ENCODE assay signal across 9 cellular contexts in genomic region chr17:37643829-37644228, GRCh38. TPM values are rescaled to one million over a fixed set of nuclear protein-coding genes. Genes with fewer than 3 reads are reported as not detected.
DNase-seq lines count a peak whose midpoint lies in the region; ATAC-seq, FAIRE-seq and TF ChIP-seq lines count a peak whose summit lies in the region.
"Had no signal": no experiment of that assay in that cellular context is flagged by ENCODE, and none has a peak within 500 bp of the region (broad histone marks: within the 10 kb centered on the region; RNA-seq: fewer than 3 reads in every experiment).

No MANE protein-coding gene starts in this region.

- H3K36me3 Mint-ChIP-seq in activated CD4-positive, alpha-beta T cell treated with anti-CD3 and anti-CD28 coated beads for 36 hours (ENCODE audit: low read depth) = peaks cover 24% of the 10 kb centered on the region
- peaks cover 9% of the 10 kb centered on the region for H3K36me3 Mint-ChIP-seq in activated naive CD8-positive, alpha-beta T cell

- no peaks in the 10 kb centered on the region for H3K9me3 ChIP-seq in kidney (ENCODE audit: control insufficient read depth in 1 of 2, low read length in 2 of 2)
- H3K9me3 ChIP-seq in thoracic aorta = no peaks in the 10 kb centered on the region

- CTCF ChIA-PET in activated CD4-positive, alpha-beta T cell treated with anti-CD3 and anti-CD28 coated beads for 36 hours (lab: Charles Lee) = interaction anchor here (0.6 to 1.1 kb wide), 2 partner anchors 173 to 230 kb away, joined by 3 read pairs; no protein-coding TSS in a partner anchor

- intact Hi-C loops in activated CD4-positive, alpha-beta T cell treated with anti-CD3 and anti-CD28 coated beads for 36 hours (cut with DNase I, micrococcal nuclease) = loop anchor here (1.0 to 5.0 kb wide), 6 partner anchors 35 to 696 kb away; partner anchors contain the start of genes SYNRG (in 2 of the 2) and AATF (in 1 of the 2)
- intact Hi-C loops in kidney (cut with DNase I) = no loop called here

- peak overlapping the region; percentile 94 for H3K4me3 Mint-ChIP-seq in activated CD4-positive, alpha-beta T cell treated with anti-CD3 and anti-CD28 coated beads for 36 hours
- H3K4me3 Mint-ChIP-seq in activated naive CD8-positive, alpha-beta T cell = peak overlapping the region; percentile 97

- FAIRE-seq in kidney (lab: Jason Lieb, UNC) = no peak
- FAIRE-seq: G401.6 had no signal

- H3K27ac ChIP-seq in kidney (ENCODE audit: low read depth in 2 of 2, low read length in 2 of 2) (no peak overlapping the region), thoracic aorta (peak overlapping the region in 1 of 2 donors; percentile 89)

- ATAC-seq in activated CD4-positive, alpha-beta T cell treated with anti-CD3 and anti-CD28 coated beads for 36 hours = no peak
- ATAC-seq in thoracic aorta (ENCODE audit: insufficient number of reproducible peaks, low FRiP score, low read depth) (no peak), HG02759 (IDR thresholded peaks at IDR 0.05; ENCODE audit: unreplicated experiment) (no peak)

- peak overlapping the region; percentile 73 to 88 for H3K4me3 ChIP-seq in kidney (ENCODE audit: low read length in 2 of 2)
- peak overlapping the region; percentile 89 for H3K4me3 ChIP-seq in thoracic aorta

- no peak for TF ChIP-seq CTCF in kidney (IDR thresholded peaks at IDR 0.05; ENCODE audit: borderline replicate concordance, extremely low read depth, insufficient read depth)
- TF ChIP-seq CTCF in thoracic aorta (IDR thresholded peaks at IDR 0.05) = no peak

- no peak overlapping the region for H3K9ac ChIP-seq in kidney (ENCODE audit: low read length in 2 of 2)

- peaks cover 8% of the 10 kb centered on the region in 2 donors for H3K4me1 ChIP-seq in kidney (ENCODE audit: control insufficient read depth in 1 of 2, insufficient read depth in 1 of 2, low read depth in 1 of 2, low read length in 2 of 2)
- peaks cover 19 to 22% of the 10 kb centered on the region in 2 donors for H3K4me1 ChIP-seq in thoracic aorta (ENCODE audit: control insufficient read depth in 1 of 2, low read depth in 2 of 2)

- POLR2A ChIA-PET in activated CD4-positive, alpha-beta T cell treated with anti-CD3 and anti-CD28 coated beads for 36 hours (lab: Charles Lee) = no interaction called here

- H3K36me3 ChIP-seq in kidney (ENCODE audit: control insufficient read depth in 1 of 2, insufficient read depth in 2 of 2, low read length in 2 of 2) (peaks cover 3 to 9% of the 10 kb centered on the region in 2 donors), thoracic aorta (no peaks in the 10 kb centered on the region)

- no peak for DNase-seq in activated CD4-positive, alpha-beta T cell treated with anti-CD3 and anti-CD28 coated beads for 36 hours
- DNase-seq in activated CD4-positive, alpha-beta T cell treated with anti-CD3 and anti-CD28 coated beads for 4 hours = no peak
- no peak for DNase-seq in kidney
- DNase-seq in thoracic aorta (ENCODE audit: low spot score) = no peak
- no peak for DNase-seq in NCI-H2227 treated with DMSO at 0.1 percent for 48 hours (lab: John Stamatoyannopoulos, UW)
- no peak for DNase-seq in NCI-H226

- no peaks in the 10 kb centered on the region for H3K27me3 ChIP-seq in thoracic aorta (replicated peaks; ENCODE audit: insufficient read depth)

- no peaks in the 10 kb centered on the region for H3K9me3 Mint-ChIP-seq in activated CD4-positive, alpha-beta T cell treated with anti-CD3 and anti-CD28 coated beads for 36 hours (ENCODE audit: low read depth)
- H3K9me3 Mint-ChIP-seq in activated naive CD8-positive, alpha-beta T cell (ENCODE audit: low read depth) = no peaks in the 10 kb centered on the region

- peaks cover 25% of the 10 kb centered on the region for H3K27me3 Mint-ChIP-seq in activated CD4-positive, alpha-beta T cell treated with anti-CD3 and anti-CD28 coated beads for 36 hours
- H3K27me3 Mint-ChIP-seq in activated naive CD8-positive, alpha-beta T cell = peaks cover 27% of the 10 kb centered on the region

- peak overlapping the region; percentile 91 for H3K27ac Mint-ChIP-seq in activated CD4-positive, alpha-beta T cell treated with anti-CD3 and anti-CD28 coated beads for 36 hours
- peak overlapping the region; percentile 94 for H3K27ac Mint-ChIP-seq in activated naive CD8-positive, alpha-beta T cell

- H3K4me1 Mint-ChIP-seq in activated CD4-positive, alpha-beta T cell treated with anti-CD3 and anti-CD28 coated beads for 36 hours = peaks cover 25% of the 10 kb centered on the region
- peaks cover 36% of the 10 kb centered on the region for H3K4me1 Mint-ChIP-seq in activated naive CD8-positive, alpha-beta T cell (ENCODE audit: low read depth)

RNA-seq across cellular contexts. Expression of gene DDX52, which starts 0.6 kb away (rescaled TPM):
- total RNA-seq in activated CD4-positive, alpha-beta T cell treated with anti-CD3 and anti-CD28 coated beads for 36 hours = 10 to 100 TPM; 34.6 to 41.7 TPM
- total RNA-seq in kidney = 26.9 TPM
- 14.0 TPM for polyA plus RNA-seq in kidney (ENCODE audit: insufficient read depth, low read depth, low replicate concordance)
- total RNA-seq in thoracic aorta = 10 to 100 TPM in 1 of 2 donors, 1 to 10 TPM in 1; 9.2 to 22.7 TPM

RNA-seq across cellular contexts. Expression of gene SYNRG, which starts 34.6 kb away (rescaled TPM):
- 10 to 100 TPM; 39.0 to 46.7 TPM for total RNA-seq in activated CD4-positive, alpha-beta T cell treated with anti-CD3 and anti-CD28 coated beads for 36 hours
- total RNA-seq in kidney (47.0 TPM), thoracic aorta (10 to 100 TPM; 23.6 to 28.6 TPM)
- polyA plus RNA-seq in kidney (ENCODE audit: insufficient read depth, low read depth, low replicate concordance) = 8.6 TPM
